ENCODE assay signal across 2 cellular contexts in the genomic region with DNA sequence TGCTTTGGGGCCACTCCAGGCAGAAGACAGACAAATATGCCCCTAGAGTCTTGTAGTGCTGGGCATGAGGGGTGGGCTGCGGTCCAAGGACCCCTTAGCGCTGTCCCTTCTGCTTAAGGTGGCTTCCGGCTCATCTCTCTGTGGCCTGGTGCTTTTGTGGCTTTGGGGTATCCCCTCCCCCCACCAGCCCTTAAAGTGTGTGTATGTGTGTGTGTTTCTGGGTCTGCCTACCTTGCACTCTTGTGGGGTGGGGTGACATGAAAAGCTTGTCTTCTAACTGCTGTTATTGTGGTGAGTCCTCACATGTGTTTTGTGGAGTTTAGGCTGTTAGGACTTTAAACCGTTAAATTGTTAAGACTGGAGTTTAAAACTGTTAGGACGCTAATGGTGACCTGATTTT.
TF ChIP-seq lines count a peak whose summit lies in the region.

No MANE protein-coding gene starts in this region.

TF ChIP-seq in GM12878, 131 proteins besides CTCF, POLR2A, EP300 and RAD21:
- TF ChIP-seq KLF5 (IDR thresholded peaks at IDR 0.05; ENCODE audit: partially characterized antibody), result no peak
- no peak for TF ChIP-seq NFXL1 (IDR thresholded peaks at IDR 0.05; ENCODE audit: borderline replicate concordance)
- no peak for TF ChIP-seq ZNF622 (IDR thresholded peaks at IDR 0.05)
- TF ChIP-seq, protein P1, sequence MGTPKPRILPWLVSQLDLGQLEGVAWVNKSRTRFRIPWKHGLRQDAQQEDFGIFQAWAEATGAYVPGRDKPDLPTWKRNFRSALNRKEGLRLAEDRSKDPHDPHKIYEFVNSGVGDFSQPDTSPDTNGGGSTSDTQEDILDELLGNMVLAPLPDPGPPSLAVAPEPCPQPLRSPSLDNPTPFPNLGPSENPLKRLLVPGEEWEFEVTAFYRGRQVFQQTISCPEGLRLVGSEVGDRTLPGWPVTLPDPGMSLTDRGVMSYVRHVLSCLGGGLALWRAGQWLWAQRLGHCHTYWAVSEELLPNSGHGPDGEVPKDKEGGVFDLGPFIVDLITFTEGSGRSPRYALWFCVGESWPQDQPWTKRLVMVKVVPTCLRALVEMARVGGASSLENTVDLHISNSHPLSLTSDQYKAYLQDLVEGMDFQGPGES (IDR thresholded peaks at IDR 0.05), result no peak
- no peak for TF ChIP-seq RCOR1 (conservative IDR thresholded peaks at IDR 0.05; ENCODE audit: low read depth, low read length)
- TF ChIP-seq, protein P2, sequence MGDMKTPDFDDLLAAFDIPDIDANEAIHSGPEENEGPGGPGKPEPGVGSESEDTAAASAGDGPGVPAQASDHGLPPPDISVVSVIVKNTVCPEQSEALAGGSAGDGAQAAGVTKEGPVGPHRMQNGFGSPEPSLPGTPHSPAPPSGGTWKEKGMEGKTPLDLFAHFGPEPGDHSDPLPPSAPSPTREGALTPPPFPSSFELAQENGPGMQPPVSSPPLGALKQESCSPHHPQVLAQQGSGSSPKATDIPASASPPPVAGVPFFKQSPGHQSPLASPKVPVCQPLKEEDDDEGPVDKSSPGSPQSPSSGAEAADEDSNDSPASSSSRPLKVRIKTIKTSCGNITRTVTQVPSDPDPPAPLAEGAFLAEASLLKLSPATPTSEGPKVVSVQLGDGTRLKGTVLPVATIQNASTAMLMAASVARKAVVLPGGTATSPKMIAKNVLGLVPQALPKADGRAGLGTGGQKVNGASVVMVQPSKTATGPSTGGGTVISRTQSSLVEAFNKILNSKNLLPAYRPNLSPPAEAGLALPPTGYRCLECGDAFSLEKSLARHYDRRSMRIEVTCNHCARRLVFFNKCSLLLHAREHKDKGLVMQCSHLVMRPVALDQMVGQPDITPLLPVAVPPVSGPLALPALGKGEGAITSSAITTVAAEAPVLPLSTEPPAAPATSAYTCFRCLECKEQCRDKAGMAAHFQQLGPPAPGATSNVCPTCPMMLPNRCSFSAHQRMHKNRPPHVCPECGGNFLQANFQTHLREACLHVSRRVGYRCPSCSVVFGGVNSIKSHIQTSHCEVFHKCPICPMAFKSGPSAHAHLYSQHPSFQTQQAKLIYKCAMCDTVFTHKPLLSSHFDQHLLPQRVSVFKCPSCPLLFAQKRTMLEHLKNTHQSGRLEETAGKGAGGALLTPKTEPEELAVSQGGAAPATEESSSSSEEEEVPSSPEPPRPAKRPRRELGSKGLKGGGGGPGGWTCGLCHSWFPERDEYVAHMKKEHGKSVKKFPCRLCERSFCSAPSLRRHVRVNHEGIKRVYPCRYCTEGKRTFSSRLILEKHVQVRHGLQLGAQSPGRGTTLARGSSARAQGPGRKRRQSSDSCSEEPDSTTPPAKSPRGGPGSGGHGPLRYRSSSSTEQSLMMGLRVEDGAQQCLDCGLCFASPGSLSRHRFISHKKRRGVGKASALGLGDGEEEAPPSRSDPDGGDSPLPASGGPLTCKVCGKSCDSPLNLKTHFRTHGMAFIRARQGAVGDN (IDR thresholded peaks at IDR 0.05), result no peak
- TF ChIP-seq, protein P3, sequence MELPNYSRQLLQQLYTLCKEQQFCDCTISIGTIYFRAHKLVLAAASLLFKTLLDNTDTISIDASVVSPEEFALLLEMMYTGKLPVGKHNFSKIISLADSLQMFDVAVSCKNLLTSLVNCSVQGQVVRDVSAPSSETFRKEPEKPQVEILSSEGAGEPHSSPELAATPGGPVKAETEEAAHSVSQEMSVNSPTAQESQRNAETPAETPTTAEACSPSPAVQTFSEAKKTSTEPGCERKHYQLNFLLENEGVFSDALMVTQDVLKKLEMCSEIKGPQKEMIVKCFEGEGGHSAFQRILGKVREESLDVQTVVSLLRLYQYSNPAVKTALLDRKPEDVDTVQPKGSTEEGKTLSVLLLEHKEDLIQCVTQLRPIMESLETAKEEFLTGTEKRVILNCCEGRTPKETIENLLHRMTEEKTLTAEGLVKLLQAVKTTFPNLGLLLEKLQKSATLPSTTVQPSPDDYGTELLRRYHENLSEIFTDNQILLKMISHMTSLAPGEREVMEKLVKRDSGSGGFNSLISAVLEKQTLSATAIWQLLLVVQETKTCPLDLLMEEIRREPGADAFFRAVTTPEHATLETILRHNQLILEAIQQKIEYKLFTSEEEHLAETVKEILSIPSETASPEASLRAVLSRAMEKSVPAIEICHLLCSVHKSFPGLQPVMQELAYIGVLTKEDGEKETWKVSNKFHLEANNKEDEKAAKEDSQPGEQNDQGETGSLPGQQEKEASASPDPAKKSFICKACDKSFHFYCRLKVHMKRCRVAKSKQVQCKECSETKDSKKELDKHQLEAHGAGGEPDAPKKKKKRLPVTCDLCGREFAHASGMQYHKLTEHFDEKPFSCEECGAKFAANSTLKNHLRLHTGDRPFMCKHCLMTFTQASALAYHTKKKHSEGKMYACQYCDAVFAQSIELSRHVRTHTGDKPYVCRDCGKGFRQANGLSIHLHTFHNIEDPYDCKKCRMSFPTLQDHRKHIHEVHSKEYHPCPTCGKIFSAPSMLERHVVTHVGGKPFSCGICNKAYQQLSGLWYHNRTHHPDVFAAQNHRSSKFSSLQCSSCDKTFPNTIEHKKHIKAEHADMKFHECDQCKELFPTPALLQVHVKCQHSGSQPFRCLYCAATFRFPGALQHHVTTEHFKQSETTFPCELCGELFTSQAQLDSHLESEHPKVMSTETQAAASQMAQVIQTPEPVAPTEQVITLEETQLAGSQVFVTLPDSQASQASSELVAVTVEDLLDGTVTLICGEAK (IDR thresholded peaks at IDR 0.05; ENCODE audit: borderline replicate concordance), result no peak
- no peak for TF ChIP-seq PML (IDR thresholded peaks at IDR 0.05; ENCODE audit: low read length)
- TF ChIP-seq SMARCA5 (IDR thresholded peaks at IDR 0.05), result no peak
- TF ChIP-seq MYB (IDR thresholded peaks at IDR 0.05; ENCODE audit: borderline replicate concordance, low read depth, low read length), result no peak
- no peak for TF ChIP-seq GATAD2B (conservative IDR thresholded peaks at IDR 0.05; ENCODE audit: low read depth)
- no peak for TF ChIP-seq SREBF1 (IDR thresholded peaks at IDR 0.05; ENCODE audit: low read length)
- no peak for TF ChIP-seq FOXK2 (IDR thresholded peaks at IDR 0.05)
- TF ChIP-seq ZSCAN29 (IDR thresholded peaks at IDR 0.05), result no peak
- no peak for TF ChIP-seq HDAC6 (IDR thresholded peaks at IDR 0.05; ENCODE audit: unreplicated experiment)
- no peak for TF ChIP-seq POU2F2 (IDR thresholded peaks at IDR 0.05; ENCODE audit: borderline replicate concordance, low read depth, low read length)
- TF ChIP-seq KAT2A (conservative IDR thresholded peaks at IDR 0.05; ENCODE audit: control insufficient read depth, low read depth, low read length), result no peak
- TF ChIP-seq ZNF24 (IDR thresholded peaks at IDR 0.05), result no peak
- TF ChIP-seq TARDBP (IDR thresholded peaks at IDR 0.05; ENCODE audit: borderline replicate concordance), result no peak

TF ChIP-seq in HEK293T, 16 proteins besides CTCF, POLR2A, EP300 and RAD21:
- no peak for TF ChIP-seq L3MBTL2 (conservative IDR thresholded peaks at IDR 0.05)
- TF ChIP-seq ELF4 (IDR thresholded peaks at IDR 0.05), result no peak
- no peak for TF ChIP-seq NFRKB (IDR thresholded peaks at IDR 0.05)
- TF ChIP-seq, protein P4, sequence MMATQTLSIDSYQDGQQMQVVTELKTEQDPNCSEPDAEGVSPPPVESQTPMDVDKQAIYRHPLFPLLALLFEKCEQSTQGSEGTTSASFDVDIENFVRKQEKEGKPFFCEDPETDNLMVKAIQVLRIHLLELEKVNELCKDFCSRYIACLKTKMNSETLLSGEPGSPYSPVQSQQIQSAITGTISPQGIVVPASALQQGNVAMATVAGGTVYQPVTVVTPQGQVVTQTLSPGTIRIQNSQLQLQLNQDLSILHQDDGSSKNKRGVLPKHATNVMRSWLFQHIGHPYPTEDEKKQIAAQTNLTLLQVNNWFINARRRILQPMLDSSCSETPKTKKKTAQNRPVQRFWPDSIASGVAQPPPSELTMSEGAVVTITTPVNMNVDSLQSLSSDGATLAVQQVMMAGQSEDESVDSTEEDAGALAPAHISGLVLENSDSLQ (IDR thresholded peaks at IDR 0.05), result no peak
- no peak for TF ChIP-seq TARDBP (IDR thresholded peaks at IDR 0.05)
- TF ChIP-seq FOXM1 (IDR thresholded peaks at IDR 0.05; ENCODE audit: borderline replicate concordance), result no peak
- no peak for TF ChIP-seq FOXA1 (IDR thresholded peaks at IDR 0.05)
- TF ChIP-seq BHLHE40 (IDR thresholded peaks at IDR 0.05; ENCODE audit: borderline replicate concordance), result no peak
- TF ChIP-seq LEF1 (IDR thresholded peaks at IDR 0.05; ENCODE audit: borderline replicate concordance), result no peak
- TF ChIP-seq HDGF (IDR thresholded peaks at IDR 0.05; ENCODE audit: borderline replicate concordance), result no peak
- no peak for TF ChIP-seq ARNT (IDR thresholded peaks at IDR 0.05)
- no peak for TF ChIP-seq SUZ12 (IDR thresholded peaks at IDR 0.05)
- no peak for TF ChIP-seq SP1 (IDR thresholded peaks at IDR 0.05)
- no peak for TF ChIP-seq CTBP1 (IDR thresholded peaks at IDR 0.05; ENCODE audit: borderline replicate concordance)
- no peak for TF ChIP-seq ZNF384 (IDR thresholded peaks at IDR 0.05)
